8 cellular contexts compared by ENCODE assay signal in genomic region chrX:77447339-77448149, GRCh38. TPM values are rescaled to one million over a fixed set of nuclear protein-coding genes. Genes with fewer than 3 reads are reported as not detected.
DNase-seq lines count a peak whose midpoint lies in the region; ATAC-seq and TF ChIP-seq lines count a peak whose summit lies in the region.

Gene FGF16 (plus strand): TSS chrX:77447389. CDS start chrX:77447675, 286 bp downstream.

- H3K27me3 Mint-ChIP-seq in CD4-positive, CD25-positive, alpha-beta regulatory T cell = peaks cover 28% of the 10 kb centered on the region
- H3K27me3 Mint-ChIP-seq in WTC11 (ENCODE audit: low read depth) (peaks cover 24% of the 10 kb centered on the region), osteocyte (ENCODE audit: unreplicated experiment) (no peaks in the 10 kb centered on the region)

- no peaks in the 10 kb centered on the region for H3K9me3 ChIP-seq in CD4-positive, CD25-positive, alpha-beta regulatory T cell (ENCODE audit: control insufficient read depth in 2 of 2, low read length in 2 of 2)

- H3K27ac ChIP-seq in CD4-positive, CD25-positive, alpha-beta regulatory T cell (ENCODE audit: insufficient read depth, low read length, poor library complexity, severe bottlenecking) = no peak within 1 kb of the TSS

- peak in 1 of 2 donors; percentile 28 for ATAC-seq in CD4-positive, CD25-positive, alpha-beta regulatory T cell (ENCODE audit: low read depth in 2 of 2)
- peak; percentile 46 for ATAC-seq in WTC11
- no peak for ATAC-seq in GM18519 (IDR thresholded peaks at IDR 0.05; ENCODE audit: low FRiP score, unreplicated experiment)
- ATAC-seq in GM19452 (IDR thresholded peaks at IDR 0.05; ENCODE audit: unreplicated experiment) = no peak

- H3K9me3 Mint-ChIP-seq in CD4-positive, CD25-positive, alpha-beta regulatory T cell = no peaks in the 10 kb centered on the region
- H3K9me3 Mint-ChIP-seq in WTC11 (no peaks in the 10 kb centered on the region), osteocyte (ENCODE audit: unreplicated experiment) (peaks cover 4% of the 10 kb centered on the region)

- H3K36me3 Mint-ChIP-seq in CD4-positive, CD25-positive, alpha-beta regulatory T cell = no peaks in the 10 kb centered on the region
- H3K36me3 Mint-ChIP-seq in WTC11 (no peaks in the 10 kb centered on the region), osteocyte (ENCODE audit: unreplicated experiment) (no peaks in the 10 kb centered on the region)

- peak within 1 kb of the TSS; percentile 32 for H3K4me3 ChIP-seq in CD4-positive, CD25-positive, alpha-beta regulatory T cell (ENCODE audit: low read depth, low read length)
- H3K4me3 ChIP-seq in fibroblast of mammary gland (ENCODE audit: control insufficient read depth, low read depth, low read length) = peak within 1 kb of the TSS; percentile 10

- TF ChIP-seq CTCF in WTC11 (IDR thresholded peaks at IDR 0.05) (no peak), fibroblast of mammary gland (conservative IDR thresholded peaks at IDR 0.05; ENCODE audit: control insufficient read depth, insufficient read depth, low read depth, low read length) (no peak), osteocyte (IDR thresholded peaks at IDR 0.05) (no peak)

- H3K4me3 Mint-ChIP-seq in CD4-positive, CD25-positive, alpha-beta regulatory T cell = peak within 1 kb of the TSS; percentile 10 to 85 (median 82)
- peak within 1 kb of the TSS; percentile 79 for H3K4me3 Mint-ChIP-seq in WTC11
- peak within 1 kb of the TSS; percentile 64 for H3K4me3 Mint-ChIP-seq in osteocyte (ENCODE audit: unreplicated experiment)

- peaks cover 2% of the 10 kb centered on the region for H3K27me3 ChIP-seq in CD4-positive, CD25-positive, alpha-beta regulatory T cell (ENCODE audit: control insufficient read depth, insufficient read depth, low read length)

- POLR2A ChIA-PET in WTC11 (lab: Charles Lee) = interaction anchor here (0.6 to 1.2 kb wide), 4 partner anchors 25 to 1016 kb away, joined by 3 to 5 read pairs (median 4); partner anchors contain the start of gene COX7B

- no peak within 1 kb of the TSS for H3K27ac Mint-ChIP-seq in CD4-positive, CD25-positive, alpha-beta regulatory T cell
- H3K27ac Mint-ChIP-seq in WTC11 (no peak within 1 kb of the TSS), osteocyte (ENCODE audit: unreplicated experiment) (no peak within 1 kb of the TSS)

- peak in 1 of 3 donors; percentile 19 for DNase-seq in CD4-positive, CD25-positive, alpha-beta regulatory T cell
- DNase-seq in WTC11 (ENCODE audit: low spot score) (peak; percentile 30), fibroblast of mammary gland (ENCODE audit: low read depth) (peak; percentile 10), osteocyte (ENCODE audit: extremely low spot score, unreplicated experiment) (no peak), SIG-M5 (lab: John Stamatoyannopoulos, UW) (no peak), NCI-H2107 treated with DMSO at 0.1 percent for 48 hours (lab: John Stamatoyannopoulos, UW; ENCODE audit: unreplicated experiment) (no peak)

- CTCF ChIA-PET in WTC11 (lab: Charles Lee) = interaction anchor here (0.7 to 2.3 kb wide), 8 partner anchors 12 to 645 kb away, joined by 3 to 9 read pairs (median 4); no protein-coding TSS in a partner anchor

- no peaks in the 10 kb centered on the region for H3K36me3 ChIP-seq in CD4-positive, CD25-positive, alpha-beta regulatory T cell (ENCODE audit: control insufficient read depth, insufficient read depth, low read length)

- H3K4me1 Mint-ChIP-seq in CD4-positive, CD25-positive, alpha-beta regulatory T cell = peaks cover 0 to 14% (median 2%) of the 10 kb centered on the region in 4 donors
- peaks cover 22% of the 10 kb centered on the region for H3K4me1 Mint-ChIP-seq in WTC11
- H3K4me1 Mint-ChIP-seq in osteocyte (ENCODE audit: unreplicated experiment) = peaks cover 16% of the 10 kb centered on the region

- peaks cover 22% of the 10 kb centered on the region for H3K4me1 ChIP-seq in CD4-positive, CD25-positive, alpha-beta regulatory T cell (ENCODE audit: control insufficient read depth, insufficient read depth, low read length, poor library complexity, severe bottlenecking)

TF ChIP-seq in WTC11, 78 proteins besides CTCF, POLR2A, EP300 and RAD21 (continues in another document):
- TF ChIP-seq HMGXB4 (CRISPR knock-in tag; IDR thresholded peaks at IDR 0.05) = no peak; the same call in 1 of the 2 replicates
- no peak for TF ChIP-seq ZNF671 (CRISPR knock-in tag; IDR thresholded peaks at IDR 0.05)
- TF ChIP-seq TEAD1 (CRISPR knock-in tag; IDR thresholded peaks at IDR 0.05) = 0 out of 2 replicates have a peak, but pooled peaks have one; percentile 19
- TF ChIP-seq MXD4 (CRISPR knock-in tag; IDR thresholded peaks at IDR 0.05; ENCODE audit: borderline replicate concordance) = no peak
- no peak for TF ChIP-seq ATF6 (CRISPR knock-in tag; IDR thresholded peaks at IDR 0.05)
- TF ChIP-seq ATF1 (CRISPR knock-in tag; IDR thresholded peaks at IDR 0.05) = no peak
- TF ChIP-seq NFE2L1 (CRISPR knock-in tag; IDR thresholded peaks at IDR 0.05) = no peak; the same call in 1 of the 2 replicates
- TF ChIP-seq USF2 (CRISPR knock-in tag; IDR thresholded peaks at IDR 0.05) = no peak
- TF ChIP-seq CBFB (CRISPR knock-in tag; IDR thresholded peaks at IDR 0.05; ENCODE audit: low read depth) = no peak
- no peak for TF ChIP-seq ZNF512 (CRISPR knock-in tag; IDR thresholded peaks at IDR 0.05; ENCODE audit: borderline replicate concordance)
- no peak for TF ChIP-seq PREB (CRISPR knock-in tag; IDR thresholded peaks at IDR 0.05; ENCODE audit: borderline replicate concordance)
- TF ChIP-seq JAZF1 (CRISPR knock-in tag; IDR thresholded peaks at IDR 0.05) = no peak
- TF ChIP-seq FOXP1 (CRISPR knock-in tag; IDR thresholded peaks at IDR 0.05; ENCODE audit: borderline replicate concordance) = 0 out of 2 replicates have a peak, but pooled peaks have one; percentile 39

RNA-seq across cellular contexts. Expression of gene FGF16, which starts in this region (rescaled TPM):
- total RNA-seq in CD4-positive, CD25-positive, alpha-beta regulatory T cell = not detected
- not detected for polyA plus RNA-seq in CD4-positive, CD25-positive, alpha-beta regulatory T cell
- 1.1 to 1.6 TPM (median 1.3 TPM) in 3 replicates for total RNA-seq in WTC11 (2021)
- not detected in 2 replicates for total RNA-seq in osteocyte

Comparison
In these comparisons a context has a peak if more than half of its experiments do, and no peak if none do; other contexts are left out.
1. DNase-seq: peak in WTC11 (single experiment) and fibroblast of mammary gland (single experiment); none in osteocyte (single experiment), SIG-M5 (single experiment) and NCI-H2107 treated with DMSO at 0.1 percent for 48 hours (single experiment).
2. Peak in every context shown above with its lines, with median percentiles within 50 percentile points of each other: H3K4me3 Mint-ChIP-seq.